Comparison of ENCODE assay signal across 26 cellular contexts in genomic region chr11:86228269-86228966, GRCh38. TPM values are rescaled to one million over a fixed set of nuclear protein-coding genes. Genes with fewer than 3 reads are reported as not detected.
A peak's percentile ranks its signal among the peaks of the same experiment; 100 is the strongest.
DNase-seq lines count a peak whose midpoint lies in the region; ATAC-seq, FAIRE-seq and TF ChIP-seq lines count a peak whose summit lies in the region.
"Had no signal": no experiment of that assay in that cellular context is flagged by ENCODE, and none has a peak within 500 bp of the region (broad histone marks: within the 10 kb centered on the region; RNA-seq: fewer than 3 reads in every experiment).

No MANE protein-coding gene starts in this region.

- H3K36me3 Mint-ChIP-seq in activated CD4-positive, alpha-beta T cell treated with anti-CD3 and anti-CD28 coated beads for 36 hours (ENCODE audit: low read depth): peaks cover 12% of the 10 kb centered on the region

- H3K27ac Mint-ChIP-seq in activated CD4-positive, alpha-beta T cell treated with anti-CD3 and anti-CD28 coated beads for 36 hours: peak overlapping the region; percentile 92

- ATAC-seq in activated CD4-positive, alpha-beta T cell treated with anti-CD3 and anti-CD28 coated beads for 36 hours: peak; percentile 84
- ATAC-seq in GM18519 (IDR thresholded peaks at IDR 0.05; ENCODE audit: low FRiP score, unreplicated experiment): peak; percentile 47
- peak; percentile 61 for ATAC-seq in HG02870 (IDR thresholded peaks at IDR 0.05; ENCODE audit: unreplicated experiment)
- no peak for ATAC-seq in K562
- ATAC-seq in HG03571 (IDR thresholded peaks at IDR 0.05; ENCODE audit: unreplicated experiment): no peak
- no peak for ATAC-seq in Right ventricle myocardium superior (ENCODE audit: poor library complexity)
- ATAC-seq: gastroesophageal sphincter, lower lobe of right lung, psoas muscle had no signal

- H3K4me3 ChIP-seq in K562: no peak overlapping the region
- H3K4me3 ChIP-seq: adrenal gland, colonic mucosa, esophagus squamous epithelium, gastroesophageal sphincter, GM23248, lower lobe of right lung, MG63, psoas muscle, upper lobe of left lung had no signal

- H4K20me1 ChIP-seq in K562 (replicated peaks; ENCODE audit: control insufficient read depth, insufficient read depth, low read length): no peaks in the 10 kb centered on the region

- POLR2A ChIA-PET in activated CD4-positive, alpha-beta T cell treated with anti-CD3 and anti-CD28 coated beads for 36 hours (lab: Charles Lee): interaction anchor here (0.7 kb wide), 1 partner anchor 14 kb away, joined by 3 read pairs; no protein-coding TSS in a partner anchor
- POLR2A ChIA-PET in K562 (lab: Yijun Ruan, JAX): interaction anchor here (1.5 kb wide), 1 partner anchor 10 kb away, joined by 3 read pairs; no protein-coding TSS in a partner anchor

- BruUV-seq in K562 (replicated peaks; lab: Mats Ljungman, UMichigan): no TSS peak

- H3K4me2 ChIP-seq in K562 (ENCODE audit: insufficient read depth, low read length): no peak overlapping the region

- H3K27ac ChIP-seq in K562 (ENCODE audit: extremely low read depth, low read depth, low read length): no peak overlapping the region
- H3K27ac ChIP-seq: adrenal gland, colonic mucosa, esophagus squamous epithelium, gastroesophageal sphincter, GM23248, lower lobe of right lung, neutrophil, psoas muscle, upper lobe of left lung had no signal

- H3K9me3 Mint-ChIP-seq in activated CD4-positive, alpha-beta T cell treated with anti-CD3 and anti-CD28 coated beads for 36 hours (ENCODE audit: low read depth): peaks cover 11% of the 10 kb centered on the region

- H3K9me3 ChIP-seq in K562 (replicated peaks; ENCODE audit: control insufficient read depth, insufficient read depth, low read depth, low read length): 0 out of 2 replicates have a peak, but pooled peaks cover 3% of the 10 kb centered on the region
- H3K9me3 ChIP-seq: adrenal gland, BE2C, colonic mucosa, gastroesophageal sphincter, lower lobe of right lung, MG63, neutrophil, psoas muscle, upper lobe of left lung had no signal

- H3K4me1 ChIP-seq in K562 (replicated peaks in 1 of 2; ENCODE audit: control insufficient read depth in 2 of 2, insufficient read depth in 2 of 2, low read length in 2 of 2): no peaks in the 10 kb centered on the region; a peak in 2 of 5 replicates
- H3K4me1 ChIP-seq: adrenal gland, BE2C, colonic mucosa, gastroesophageal sphincter, lower lobe of right lung, psoas muscle, upper lobe of left lung had no signal

- no peaks in the 10 kb centered on the region for H3K36me3 ChIP-seq in K562 (ENCODE audit: control insufficient read depth, insufficient read depth, low read length)
- H3K36me3 ChIP-seq: adrenal gland, BE2C, colonic mucosa, esophagus squamous epithelium, gastroesophageal sphincter, lower lobe of right lung, MG63, neutrophil, upper lobe of left lung had no signal

- in situ Hi-C loops in K562 (cut with MboI): no loop called here

- 77% methylated on average over 3 of the region's 3 CpGs for WGBS in K562 (ENCODE audit: insufficient coverage, low coverage, missing lambda C conversion rate)

- peak overlapping the region; percentile 18 for H3K4me3 Mint-ChIP-seq in activated CD4-positive, alpha-beta T cell treated with anti-CD3 and anti-CD28 coated beads for 36 hours

- H3K4me1 Mint-ChIP-seq in activated CD4-positive, alpha-beta T cell treated with anti-CD3 and anti-CD28 coated beads for 36 hours: peaks cover 67% of the 10 kb centered on the region

- no peak for TF ChIP-seq EP300 in K562 (IDR thresholded peaks at IDR 0.05; ENCODE audit: low read length)

- no peaks in the 10 kb centered on the region for H3K9me1 ChIP-seq in K562 (ENCODE audit: control insufficient read depth, insufficient read depth, low read length)

- intact Hi-C loops in activated CD4-positive, alpha-beta T cell treated with anti-CD3 and anti-CD28 coated beads for 36 hours (cut with DNase I, micrococcal nuclease): loop anchor here (1.0 to 5.0 kb wide), 14 partner anchors 9 to 471 kb away; partner anchors contain the start of gene PICALM (in 1 of the 2)
- intact Hi-C loops in K562 (cut with micrococcal nuclease): no loop called here
- intact Hi-C loops in Right ventricle myocardium superior (cut with DNase I): no loop called here

- H3K79me2 ChIP-seq in K562 (ENCODE audit: control insufficient read depth, insufficient read depth, low read length): no peaks in the 10 kb centered on the region

- no peak for FAIRE-seq in K562 (lab: Jason Lieb, UNC)
- FAIRE-seq: A204.1, keratinocyte had no signal

- no peak overlapping the region for H3K9ac ChIP-seq in K562 (ENCODE audit: insufficient read depth in 1 of 2, low read depth in 2 of 2, low read length in 2 of 2)
- H3K9ac ChIP-seq: GM23248 had no signal

- H2AFZ ChIP-seq in K562 (ENCODE audit: low read depth, low read length): 0 out of 2 replicates have a peak overlapping the region, but pooled peaks have one; percentile 1
- H2AFZ ChIP-seq: GM23248 had no signal

- no peak for TF ChIP-seq RAD21 in K562 (CRISPR knock-in tag; conservative IDR thresholded peaks at IDR 0.05 in 1 of 2, IDR thresholded peaks at IDR 0.05 in 1 of 2)

- no peak for DNase-seq in activated CD4-positive, alpha-beta T cell treated with anti-CD3 and anti-CD28 coated beads for 36 hours
- DNase-seq in activated CD4-positive, alpha-beta T cell treated with anti-CD3 and anti-CD28 coated beads for 48 hours: no peak
- DNase-seq in K562 (ENCODE audit: extremely low read depth in 1 of 4, low spot score in 3 of 4): no peak
- DNase-seq in SHP77 (lab: John Stamatoyannopoulos, UW): no peak
- DNase-seq in Right ventricle myocardium superior: no peak
- DNase-seq: activated CD4-positive, alpha-beta T cell treated with anti-CD3 and anti-CD28 coated beads, Interleukin-2, amount 50 U/mL, for 1 hour; adrenal gland; BE2C; colonic mucosa; DND-41; esophagus squamous epithelium; GM23248; IMR-90; lower lobe of right lung; MG63; NCI-H1417 treated with DMSO at 0.1 percent for 48 hours; NCI-H524 treated with DMSO at 0.1 percent for 48 hours; psoas muscle; upper lobe of left lung had no signal

- no peak for TF ChIP-seq POLR2A in K562 (conservative IDR thresholded peaks at IDR 0.05)

- CTCF ChIA-PET in activated CD4-positive, alpha-beta T cell treated with anti-CD3 and anti-CD28 coated beads for 36 hours (lab: Charles Lee): interaction anchor here (1.0 to 4.4 kb wide), 3 partner anchors 10 to 161 kb away, joined by 5 to 32 read pairs (median 20); partner anchors contain the start of gene EED
- CTCF ChIA-PET in K562 (lab: Yijun Ruan, JAX; ENCODE audit: low intra/inter-chr PET ratio): no interaction called here

- no peaks in the 10 kb centered on the region for H3K27me3 Mint-ChIP-seq in activated CD4-positive, alpha-beta T cell treated with anti-CD3 and anti-CD28 coated beads for 36 hours

- TF ChIP-seq CTCF in K562 (IDR thresholded peaks at IDR 0.05 in 2 of 3, conservative IDR thresholded peaks at IDR 0.05 in 1 of 3; ENCODE audit: insufficient read depth in 2 of 3, low read depth in 1 of 3, low read length in 3 of 3): no peak

- no peaks in the 10 kb centered on the region for H3K27me3 ChIP-seq in K562 (ENCODE audit: control insufficient read depth in 2 of 2, insufficient read depth in 2 of 2, low read length in 2 of 2)
- H3K27me3 ChIP-seq: adrenal gland, colonic mucosa, esophagus squamous epithelium, gastroesophageal sphincter, MG63, neutrophil, upper lobe of left lung had no signal

TF ChIP-seq in K562, 482 proteins besides CTCF, POLR2A, EP300 and RAD21 (continues in another document):
- TF ChIP-seq HINFP (tag; conservative IDR thresholded peaks at IDR 0.05; ENCODE audit: low read depth) (no peak), NR2F6 (CRISPR knock-in tag; IDR thresholded peaks at IDR 0.05) (no peak), ELF1 (tag; IDR thresholded peaks at IDR 0.05) (0 out of 2 replicates have a peak, but pooled peaks have one; percentile 20)

RNA-seq across cellular contexts. Expression of gene EED, which starts 16.1 kb away (rescaled TPM):
- 100 to 1,000 TPM in 1 of 2 experiments, 10 to 100 TPM in 1; 90.3 to 127 TPM for total RNA-seq in activated CD4-positive, alpha-beta T cell treated with anti-CD3 and anti-CD28 coated beads for 36 hours
- total RNA-seq in K562 (2011; cell fraction: chromatin; rRNA removed; ENCODE audit: low replicate concordance): 50.8 and 171 TPM in 2 replicates
- total RNA-seq in K562 (2011; cell fraction: nucleolus; rRNA removed): 21.7 and 26.6 TPM in 2 replicates
- total RNA-seq in K562 (2011; cell fraction: nucleoplasm; rRNA removed): 72.6 and 106 TPM in 2 replicates
- total RNA-seq in K562 (2014; rRNA removed) (33.0 and 34.4 TPM in 2 replicates), K562 (2014; rRNA removed; fragmentation: Illumina TruSeq; extraction: Trizol) (57.1 and 62.6 TPM in 2 replicates), K562 (2015; rRNA removed; fragmentation: Illumina TruSeq; extraction: Trizol) (51.5 and 55.1 TPM in 2 replicates), K562 (2021) (47.4 and 47.8 TPM in 2 replicates), Right ventricle myocardium superior (13.2 TPM)
- polyA plus RNA-seq in K562 (2011; rRNA removed) (61.6 and 99.5 TPM in 2 replicates), K562 (2014; fragmentation: Illumina TruSeq; extraction: Trizol) (41.9 and 43.1 TPM in 2 replicates), K562 (2014; fragmentation: Nextera tagmentation; extraction: Ambion mirVana) (100 to 1,000 TPM; 108 to 110 TPM), K562 (2014; rRNA removed) (47.3 and 48.0 TPM in 2 replicates)
- 16.1 and 24.9 TPM in 2 replicates for polyA plus RNA-seq in K562 (2011; cell fraction: cytosol; rRNA removed)
- 39.1 and 51.7 TPM in 2 replicates for polyA plus RNA-seq in K562 (2011; cell fraction: nucleus; rRNA removed)
- 32.5 and 74.9 TPM in 2 replicates for polyA plus RNA-seq in K562 (2012)
- polyA minus RNA-seq in K562 (2011; rRNA and poly(A)+ RNA removed): 67.8 and 85.7 TPM in 2 replicates
- polyA minus RNA-seq in K562 (2011; cell fraction: cytosol; rRNA and poly(A)+ RNA removed): 20.5 and 31.8 TPM in 2 replicates
- polyA minus RNA-seq in K562 (2011; cell fraction: nucleus; rRNA and poly(A)+ RNA removed): 45.6 and 53.3 TPM in 2 replicates

Comparison
In these comparisons a context has a peak if more than half of its experiments do, and no peak if none do; other contexts are left out.
1. ATAC-seq: peak in activated CD4-positive, alpha-beta T cell treated with anti-CD3 and anti-CD28 coated beads for 36 hours (single experiment), GM18519 (single experiment) and HG02870 (single experiment); none in K562 (single experiment), HG03571 (single experiment) and Right ventricle myocardium superior (single experiment).
2. intact Hi-C loops: an anchor here in activated CD4-positive, alpha-beta T cell treated with anti-CD3 and anti-CD28 coated beads for 36 hours (1.0 to 5.0 kb wide); none called in K562 and Right ventricle myocardium superior.